ENCODE assay signal across 29 cellular contexts in the genomic region with DNA sequence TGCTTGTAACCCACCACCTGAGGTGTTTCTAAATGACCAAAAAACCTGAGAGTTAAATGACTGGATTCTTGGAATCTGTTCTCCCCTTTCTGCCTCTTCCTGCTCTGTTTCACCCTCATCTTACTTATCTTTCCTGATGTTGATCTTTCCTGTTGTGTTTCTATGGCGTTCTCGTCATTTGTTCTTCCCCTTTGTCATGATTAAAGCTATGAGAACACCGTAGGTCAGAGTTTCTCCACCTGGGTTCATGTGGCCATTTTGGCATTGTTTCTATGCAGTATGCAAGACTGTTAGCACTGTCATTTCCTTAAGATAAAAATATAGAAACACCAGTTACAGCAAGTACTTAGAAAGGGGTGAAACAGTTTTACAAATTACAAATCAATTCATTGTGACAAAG.
"Had no signal": no experiment of that assay in that cellular context is flagged by ENCODE, and none has a peak within 500 bp of the region (broad histone marks: within the 10 kb centered on the region; RNA-seq: fewer than 3 reads in every experiment).

No MANE protein-coding gene starts in this region.

- H3K4me1 Mint-ChIP-seq: activated CD4-positive, alpha-beta T cell treated with anti-CD3 and anti-CD28 coated beads, Interleukin-2, amount 10 ng/mL, durations not matched to agents 7 days and 5 days; mesothelial cell of epicardium had no signal

- H3K9me3 ChIP-seq: esophagus muscularis mucosa, ovary, prostate gland, sigmoid colon, suprapubic skin, tibial artery, upper lobe of right lung had no signal

- H3K27ac Mint-ChIP-seq: activated CD4-positive, alpha-beta T cell treated with anti-CD3 and anti-CD28 coated beads, Interleukin-2, amount 10 ng/mL, durations not matched to agents 7 days and 5 days; activated CD8-positive, alpha-beta memory T cell treated with anti-CD3 and anti-CD28 coated beads, Interleukin-2, amount 10 ng/mL, durations not matched to agents 7 days and 5 days; activated CD8-positive, alpha-beta T cell treated with anti-CD3 and anti-CD28 coated beads for 36 hours; activated naive CD4-positive, alpha-beta T cell treated with anti-CD3 and anti-CD28 coated beads, Interleukin-2, amount 50 U/mL, for 72 hours; activated T-cell treated with anti-CD3 and anti-CD28 coated beads, Interleukin-2, amount 50 U/mL, for 72 hours; effector memory CD8-positive, alpha-beta T cell; mesothelial cell of epicardium; naive thymus-derived CD4-positive, alpha-beta T cell; stimulated activated effector memory CD8-positive, alpha-beta T cell treated with anti-CD3 and anti-CD28 coated beads, Interleukin-12 subunit alpha, Interleukin-12 subunit beta, amount 100 ng/mL, for 72 hours had no signal

- ATAC-seq: activated CD8-positive, alpha-beta memory T cell treated with anti-CD3 and anti-CD28 coated beads, Interleukin-2, amount 10 ng/mL, durations not matched to agents 7 days and 5 days; activated CD8-positive, alpha-beta T cell treated with anti-CD3 and anti-CD28 coated beads for 36 hours; activated naive CD4-positive, alpha-beta T cell treated with anti-CD3 and anti-CD28 coated beads, Interleukin-2, amount 50 U/mL, for 72 hours; activated T-cell treated with anti-CD3 and anti-CD28 coated beads, Interleukin-2, amount 50 U/mL, for 72 hours; effector memory CD8-positive, alpha-beta T cell; left cardiac atrium; left ventricle myocardium superior; naive thymus-derived CD4-positive, alpha-beta T cell; SK-N-SH treated with all-trans-retinoic acid at 6 μM for 48 hours; stimulated activated effector memory CD8-positive, alpha-beta T cell treated with anti-CD3 and anti-CD28 coated beads, Interleukin-12 subunit alpha, Interleukin-12 subunit beta, amount 100 ng/mL, for 72 hours; upper lobe of right lung had no signal

- H3K27ac ChIP-seq: dorsolateral prefrontal cortex, esophagus muscularis mucosa, hepatocyte, ovary, prostate gland, sigmoid colon, suprapubic skin, tibial artery, upper lobe of right lung, WERI-Rb-1 had no signal

- DNase-seq: activated CD4-positive, alpha-beta T cell treated with anti-CD3 and anti-CD28 coated beads for 1 hour; activated CD4-positive, alpha-beta T cell treated with anti-CD3 and anti-CD28 coated beads, Interleukin-2, amount 10 ng/mL, durations not matched to agents 7 days and 5 days; activated CD8-positive, alpha-beta memory T cell treated with anti-CD3 and anti-CD28 coated beads, Interleukin-2, amount 10 ng/mL, durations not matched to agents 7 days and 5 days; activated CD8-positive, alpha-beta T cell treated with anti-CD3 and anti-CD28 coated beads for 36 hours; activated naive CD4-positive, alpha-beta T cell; activated T-cell treated with anti-CD3 and anti-CD28 coated beads, Interleukin-2, amount 50 U/mL, for 72 hours; dorsolateral prefrontal cortex; effector memory CD8-positive, alpha-beta T cell; foreskin melanocyte; left cardiac atrium; left ventricle myocardium superior; mammary epithelial cell; naive thymus-derived CD4-positive, alpha-beta T cell; ovary; sigmoid colon; small intestine; stimulated activated CD4-positive, alpha-beta T cell treated with anti-CD3 and anti-CD28 coated beads, Interleukin-4, amount 100 ng/mL, for 24 hours; T-helper 2 cell; tibial artery; upper lobe of right lung; WERI-Rb-1 had no signal

- H3K4me1 ChIP-seq: prostate gland, sigmoid colon, suprapubic skin, tibial artery, upper lobe of right lung had no signal

- H3K27me3 Mint-ChIP-seq: activated CD4-positive, alpha-beta T cell treated with anti-CD3 and anti-CD28 coated beads, Interleukin-2, amount 10 ng/mL, durations not matched to agents 7 days and 5 days; activated CD8-positive, alpha-beta memory T cell treated with anti-CD3 and anti-CD28 coated beads, Interleukin-2, amount 10 ng/mL, durations not matched to agents 7 days and 5 days; activated CD8-positive, alpha-beta T cell treated with anti-CD3 and anti-CD28 coated beads for 36 hours; effector memory CD8-positive, alpha-beta T cell; naive thymus-derived CD4-positive, alpha-beta T cell had no signal

- H3K79me2 ChIP-seq: hepatocyte had no signal

- H3K36me3 Mint-ChIP-seq: stimulated activated effector memory CD8-positive, alpha-beta T cell treated with anti-CD3 and anti-CD28 coated beads, Interleukin-12 subunit alpha, Interleukin-12 subunit beta, amount 100 ng/mL, for 72 hours had no signal

- H3K4me3 Mint-ChIP-seq: activated CD4-positive, alpha-beta T cell treated with anti-CD3 and anti-CD28 coated beads, Interleukin-2, amount 10 ng/mL, durations not matched to agents 7 days and 5 days; activated CD8-positive, alpha-beta memory T cell treated with anti-CD3 and anti-CD28 coated beads, Interleukin-2, amount 10 ng/mL, durations not matched to agents 7 days and 5 days; activated CD8-positive, alpha-beta T cell treated with anti-CD3 and anti-CD28 coated beads for 36 hours; activated T-cell treated with anti-CD3 and anti-CD28 coated beads, Interleukin-2, amount 50 U/mL, for 72 hours; effector memory CD8-positive, alpha-beta T cell; mesothelial cell of epicardium; naive thymus-derived CD4-positive, alpha-beta T cell; stimulated activated effector memory CD8-positive, alpha-beta T cell treated with anti-CD3 and anti-CD28 coated beads, Interleukin-12 subunit alpha, Interleukin-12 subunit beta, amount 100 ng/mL, for 72 hours had no signal

- H3K27me3 ChIP-seq: dorsolateral prefrontal cortex, esophagus muscularis mucosa, hepatocyte, ovary, sigmoid colon, suprapubic skin, tibial artery, upper lobe of right lung had no signal

- H2AFZ ChIP-seq: hepatocyte had no signal

- H3K4me2 ChIP-seq: hepatocyte had no signal

- H3K4me3 ChIP-seq: dorsolateral prefrontal cortex, esophagus muscularis mucosa, hepatocyte, ovary, prostate gland, sigmoid colon, suprapubic skin, tibial artery, upper lobe of right lung had no signal

- H3K36me3 ChIP-seq: ovary, prostate gland, sigmoid colon, suprapubic skin, tibial artery, upper lobe of right lung, WERI-Rb-1 had no signal
